In the genomic region with DNA sequence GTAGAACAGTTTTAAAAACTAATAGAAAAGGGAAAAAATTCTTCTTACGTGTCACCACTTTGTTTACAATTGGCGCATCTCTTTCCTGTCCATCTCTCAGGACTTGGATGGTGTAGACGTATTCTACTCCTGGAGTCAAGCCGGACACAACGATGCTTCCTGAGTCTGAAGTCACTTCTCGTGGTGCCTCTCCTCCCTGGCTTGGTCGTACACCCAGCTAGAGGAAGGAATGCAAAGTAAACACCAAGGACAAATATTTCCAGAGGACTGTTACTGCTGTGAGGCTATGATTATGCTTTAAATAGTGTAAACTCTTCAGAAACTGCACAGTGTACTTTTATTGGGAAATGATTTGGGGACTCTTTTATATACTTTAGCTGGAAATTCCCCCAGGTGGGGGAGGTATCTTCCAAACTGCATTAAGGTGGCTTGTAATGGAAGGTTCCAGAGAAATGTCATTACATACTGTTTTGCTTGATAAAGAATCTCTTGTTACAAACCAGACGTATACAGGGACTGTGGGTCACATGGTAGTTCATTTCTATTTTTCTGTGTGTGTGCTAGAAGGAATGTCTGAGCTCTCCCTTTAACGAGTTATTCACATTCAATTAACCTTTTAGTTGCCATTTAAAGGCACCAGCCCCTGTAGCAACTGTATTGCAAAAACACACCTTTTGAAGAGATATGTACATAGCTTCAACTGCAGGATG, we compare ENCODE assay signal across 21 cellular contexts. TPM values are rescaled to one million over a fixed set of nuclear protein-coding genes. Genes with fewer than 3 reads are reported as not detected.
DNase-seq lines count a peak whose midpoint lies in the region; ATAC-seq and TF ChIP-seq lines count a peak whose summit lies in the region.
"Had no signal": no experiment of that assay in that cellular context is flagged by ENCODE, and none has a peak within 500 bp of the region (broad histone marks: within the 10 kb centered on the region; RNA-seq: fewer than 3 reads in every experiment).

No MANE protein-coding gene starts in this region.

- H3K9me3 Mint-ChIP-seq in Caco-2 (ENCODE audit: unreplicated experiment) (no peaks in the 10 kb centered on the region), WTC11 (no peaks in the 10 kb centered on the region)
- H3K9me3 Mint-ChIP-seq: activated T-cell treated with anti-CD3 and anti-CD28 coated beads, Interleukin-2, amount 50 U/mL, for 72 hours; CD14-positive monocyte; nephron; stimulated activated effector memory CD8-positive, alpha-beta T cell treated with anti-CD3 and anti-CD28 coated beads, Interleukin-12 subunit alpha, Interleukin-12 subunit beta, amount 100 ng/mL, for 72 hours had no signal

- H3K4me3 ChIP-seq in Caco-2 (ENCODE audit: low read depth, low read length) (no peak overlapping the region), fibroblast of villous mesenchyme (ENCODE audit: low read depth, low read length) (no peak overlapping the region), prostate gland (no peak overlapping the region)
- H3K4me3 ChIP-seq: uterus had no signal

- 36% methylated on average over 9 of the region's 9 CpGs for WGBS in prostate gland

- H3K36me3 Mint-ChIP-seq in Caco-2 (ENCODE audit: insufficient read depth, unreplicated experiment) (peaks cover 99% of the 10 kb centered on the region), WTC11 (peaks cover 44% of the 10 kb centered on the region)
- H3K36me3 Mint-ChIP-seq: CD14-positive monocyte; stimulated activated effector memory CD8-positive, alpha-beta T cell treated with anti-CD3 and anti-CD28 coated beads, Interleukin-12 subunit alpha, Interleukin-12 subunit beta, amount 100 ng/mL, for 72 hours had no signal

- no peak overlapping the region for H3K4me3 Mint-ChIP-seq in Caco-2 (ENCODE audit: unreplicated experiment)
- H3K4me3 Mint-ChIP-seq in WTC11 = no peak overlapping the region
- H3K4me3 Mint-ChIP-seq: activated T-cell treated with anti-CD3 and anti-CD28 coated beads, Interleukin-2, amount 50 U/mL, for 72 hours; CD14-positive monocyte; nephron; stimulated activated effector memory CD8-positive, alpha-beta T cell treated with anti-CD3 and anti-CD28 coated beads, Interleukin-12 subunit alpha, Interleukin-12 subunit beta, amount 100 ng/mL, for 72 hours had no signal

- ATAC-seq in WTC11 = no peak
- no peak for ATAC-seq in HG02970 (IDR thresholded peaks at IDR 0.05; ENCODE audit: low FRiP score, unreplicated experiment)
- ATAC-seq in HG03095 (IDR thresholded peaks at IDR 0.05; ENCODE audit: unreplicated experiment) = no peak
- ATAC-seq: activated T-cell treated with anti-CD3 and anti-CD28 coated beads, Interleukin-2, amount 50 U/mL, for 72 hours; stimulated activated effector memory CD8-positive, alpha-beta T cell treated with anti-CD3 and anti-CD28 coated beads, Interleukin-12 subunit alpha, Interleukin-12 subunit beta, amount 100 ng/mL, for 72 hours had no signal

- H3K27ac Mint-ChIP-seq in Caco-2 (ENCODE audit: unreplicated experiment) = no peak overlapping the region
- peak overlapping the region; percentile 22 for H3K27ac Mint-ChIP-seq in WTC11
- H3K27ac Mint-ChIP-seq: activated T-cell treated with anti-CD3 and anti-CD28 coated beads, Interleukin-2, amount 50 U/mL, for 72 hours; stimulated activated effector memory CD8-positive, alpha-beta T cell treated with anti-CD3 and anti-CD28 coated beads, Interleukin-12 subunit alpha, Interleukin-12 subunit beta, amount 100 ng/mL, for 72 hours had no signal

- POLR2A ChIA-PET in Caco-2 (lab: Charles Lee) (interaction anchor here (0.6 kb wide), 1 partner anchor 32 kb away, joined by 3 read pairs; no protein-coding TSS in a partner anchor), WTC11 (lab: Charles Lee) (no interaction called here)

- no TSS peak for BruUV-seq in Caco-2 (replicated peaks; lab: Mats Ljungman, UMichigan)

- H3K4me1 ChIP-seq in Caco-2 (peaks cover 10% of the 10 kb centered on the region; the same call in 1 of the 2 replicates), prostate gland (replicated peaks) (no peaks in the 10 kb centered on the region)
- H3K4me1 ChIP-seq: uterus had no signal

- TF ChIP-seq POLR2A in prostate gland (IDR thresholded peaks at IDR 0.05) = no peak

- intact Hi-C loops in Caco-2 (cut with micrococcal nuclease; ENCODE audit: unreplicated experiment) = loop anchor here (2.0 kb wide), 1 partner anchor 533 kb away; no protein-coding TSS in a partner anchor
- intact Hi-C loops in prostate gland (cut with DNase I) = no loop called here

- peaks cover 10% of the 10 kb centered on the region for H3K36me3 ChIP-seq in Caco-2 (ENCODE audit: control insufficient read depth, insufficient read depth, low read length)
- H3K36me3 ChIP-seq in prostate gland = no peaks in the 10 kb centered on the region
- H3K36me3 ChIP-seq: uterus had no signal

- peak; percentile 6 to 24 for TF ChIP-seq CTCF in Caco-2 (IDR thresholded peaks at IDR 0.05; ENCODE audit: insufficient read depth in 1 of 2, low read depth in 1 of 2, low read length in 1 of 2, severe bottlenecking in 1 of 2, unreplicated experiment in 1 of 2)
- TF ChIP-seq CTCF in WTC11 (IDR thresholded peaks at IDR 0.05) = no peak
- peak; percentile 36 for TF ChIP-seq CTCF in fibroblast of villous mesenchyme (IDR thresholded peaks at IDR 0.05; ENCODE audit: insufficient read depth, low read depth, low read length)
- TF ChIP-seq CTCF in prostate gland (IDR thresholded peaks at IDR 0.05) = peak in 1 of 4 experiments; percentile 32

- H3K27ac ChIP-seq in prostate gland = peak overlapping the region in 1 of 2 donors; percentile 28

- H3K9me3 ChIP-seq in Caco-2 (no peaks in the 10 kb centered on the region), prostate gland (no peaks in the 10 kb centered on the region)
- H3K9me3 ChIP-seq: uterus had no signal

- peaks cover 26% of the 10 kb centered on the region for H3K4me1 Mint-ChIP-seq in Caco-2 (ENCODE audit: low read depth, unreplicated experiment)
- H3K4me1 Mint-ChIP-seq in WTC11 = peaks cover 21% of the 10 kb centered on the region
- H3K4me1 Mint-ChIP-seq: nephron; stimulated activated effector memory CD8-positive, alpha-beta T cell treated with anti-CD3 and anti-CD28 coated beads, Interleukin-12 subunit alpha, Interleukin-12 subunit beta, amount 100 ng/mL, for 72 hours had no signal

- H3K27me3 ChIP-seq in Caco-2 (replicated peaks; ENCODE audit: control insufficient read depth, insufficient read depth, low read length) (no peaks in the 10 kb centered on the region), prostate gland (replicated peaks; ENCODE audit: insufficient read depth) (no peaks in the 10 kb centered on the region)
- H3K27me3 ChIP-seq: uterus had no signal

- H3K27me3 Mint-ChIP-seq in Caco-2 (ENCODE audit: insufficient read depth, unreplicated experiment) = no peaks in the 10 kb centered on the region
- H3K27me3 Mint-ChIP-seq in WTC11 (ENCODE audit: low read depth) = no peaks in the 10 kb centered on the region

- CTCF ChIA-PET in Caco-2 (lab: Charles Lee) (no interaction called here), WTC11 (lab: Charles Lee) (no interaction called here)

- DNase-seq in Caco-2 = peak in 1 of 2 experiments; percentile 45
- DNase-seq in WTC11 (ENCODE audit: low spot score) = no peak
- peak; percentile 57 for DNase-seq in fibroblast of villous mesenchyme (ENCODE audit: low read depth)
- peak; percentile 42 for DNase-seq in prostate gland (ENCODE audit: low spot score)
- DNase-seq in SHP77 (lab: John Stamatoyannopoulos, UW) = no peak
- DNase-seq in NCI-H510A treated with DMSO at 0.1 percent for 48 hours (lab: John Stamatoyannopoulos, UW) = no peak
- DNase-seq: activated CD4-positive, alpha-beta T cell treated with anti-CD3 and anti-CD28 coated beads, Interleukin-2, amount 50 U/mL, for 4 hours; activated T-cell treated with anti-CD3 and anti-CD28 coated beads, Interleukin-2, amount 50 U/mL, for 72 hours; amygdala; kidney glomerular epithelial cell; NCI-H1417; NCI-H2227 treated with DMSO at 0.1 percent for 48 hours; right cardiac atrium; stimulated activated CD4-positive, alpha-beta T cell treated with anti-CD3 and anti-CD28 coated beads, Interleukin-4, amount 100 ng/mL, for 4 hours; T-helper 2 cell; uterus had no signal

TF ChIP-seq in WTC11, 78 proteins besides CTCF, POLR2A, EP300 and RAD21 (continues in another document):
- TF ChIP-seq, protein P1, sequence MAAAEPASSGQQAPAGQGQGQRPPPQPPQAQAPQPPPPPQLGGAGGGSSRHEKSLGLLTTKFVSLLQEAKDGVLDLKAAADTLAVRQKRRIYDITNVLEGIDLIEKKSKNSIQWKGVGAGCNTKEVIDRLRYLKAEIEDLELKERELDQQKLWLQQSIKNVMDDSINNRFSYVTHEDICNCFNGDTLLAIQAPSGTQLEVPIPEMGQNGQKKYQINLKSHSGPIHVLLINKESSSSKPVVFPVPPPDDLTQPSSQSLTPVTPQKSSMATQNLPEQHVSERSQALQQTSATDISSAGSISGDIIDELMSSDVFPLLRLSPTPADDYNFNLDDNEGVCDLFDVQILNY (CRISPR knock-in tag; IDR thresholded peaks at IDR 0.05) = no peak
- TF ChIP-seq, protein P2, sequence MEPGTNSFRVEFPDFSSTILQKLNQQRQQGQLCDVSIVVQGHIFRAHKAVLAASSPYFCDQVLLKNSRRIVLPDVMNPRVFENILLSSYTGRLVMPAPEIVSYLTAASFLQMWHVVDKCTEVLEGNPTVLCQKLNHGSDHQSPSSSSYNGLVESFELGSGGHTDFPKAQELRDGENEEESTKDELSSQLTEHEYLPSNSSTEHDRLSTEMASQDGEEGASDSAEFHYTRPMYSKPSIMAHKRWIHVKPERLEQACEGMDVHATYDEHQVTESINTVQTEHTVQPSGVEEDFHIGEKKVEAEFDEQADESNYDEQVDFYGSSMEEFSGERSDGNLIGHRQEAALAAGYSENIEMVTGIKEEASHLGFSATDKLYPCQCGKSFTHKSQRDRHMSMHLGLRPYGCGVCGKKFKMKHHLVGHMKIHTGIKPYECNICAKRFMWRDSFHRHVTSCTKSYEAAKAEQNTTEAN (CRISPR knock-in tag; IDR thresholded peaks at IDR 0.05) = no peak
- no peak for TF ChIP-seq ESRRA (CRISPR knock-in tag; IDR thresholded peaks at IDR 0.05; ENCODE audit: borderline replicate concordance)
- no peak for TF ChIP-seq ZNF121 (CRISPR knock-in tag; IDR thresholded peaks at IDR 0.05)
- no peak for TF ChIP-seq CBFB (CRISPR knock-in tag; IDR thresholded peaks at IDR 0.05; ENCODE audit: low read depth)

RNA-seq across cellular contexts. Expression of a gene that starts 38.1 kb away (rescaled TPM):
- total RNA-seq in Caco-2 (2022) (3,805 and 3,872 TPM in 2 replicates), WTC11 (2021) (102 to 115 TPM (median 111 TPM) in 3 replicates), fibroblast of villous mesenchyme (1,807 and 3,312 TPM in 2 replicates), prostate gland (100 to 1,000 TPM in 1 of 2 donors, 10 to 100 TPM in 1; 84.2 to 257 TPM)

Comparison
In these comparisons a context has a peak if more than half of its experiments do, and no peak if none do; other contexts are left out.
1. DNase-seq: peak in fibroblast of villous mesenchyme (single experiment) and prostate gland (single experiment); none in WTC11 (single experiment), SHP77 (0 of 2) and NCI-H510A treated with DMSO at 0.1 percent for 48 hours (single experiment).